27 cellular contexts compared by ENCODE assay signal in the genomic region with DNA sequence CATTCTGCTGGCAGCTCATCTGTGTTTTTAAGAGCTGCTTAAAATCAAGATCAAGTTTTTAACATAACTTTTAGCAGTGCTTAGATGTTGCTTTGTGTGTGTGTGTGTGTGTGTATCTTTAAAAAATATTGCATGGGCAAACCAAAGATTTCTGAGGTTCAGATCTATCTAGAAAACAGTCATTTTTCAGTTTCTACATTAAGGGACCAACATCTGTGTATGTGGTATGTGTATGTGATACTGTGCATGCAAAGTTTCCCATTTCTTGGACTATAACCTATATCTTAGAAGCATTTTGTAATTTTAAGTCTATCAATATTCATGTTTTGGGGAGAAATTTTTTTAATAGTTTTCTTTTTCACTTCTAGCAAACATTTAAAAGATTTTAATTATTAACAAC. TPM values are rescaled to one million over a fixed set of nuclear protein-coding genes. Genes with fewer than 3 reads are reported as not detected.
DNase-seq lines count a peak whose midpoint lies in the region; ATAC-seq and FAIRE-seq lines count a peak whose summit lies in the region.
"Had no signal": no experiment of that assay in that cellular context is flagged by ENCODE, and none has a peak within 500 bp of the region (broad histone marks: within the 10 kb centered on the region; RNA-seq: fewer than 3 reads in every experiment).

No MANE protein-coding gene starts in this region.

- H3K4me3 ChIP-seq in muscle layer of colon (ENCODE audit: low read depth in 1 of 2, low read length in 2 of 2), result no peak overlapping the region
- no peak overlapping the region for H3K4me3 ChIP-seq in SJCRH30
- H3K4me3 ChIP-seq: GM23338, K562, PC-9 had no signal

- CTCF ChIA-PET in activated CD4-positive, alpha-beta T cell treated with anti-CD3 and anti-CD28 coated beads, Interleukin-2, amount 10 ng/mL, durations not matched to agents 7 days and 5 days (lab: Charles Lee), result interaction anchor here (0.5 kb wide), 1 partner anchor 1678 kb away, joined by 3 read pairs; no protein-coding TSS in a partner anchor

- no peaks in the 10 kb centered on the region for H3K36me3 Mint-ChIP-seq in activated CD4-positive, alpha-beta T cell treated with anti-CD3 and anti-CD28 coated beads, Interleukin-2, amount 10 ng/mL, durations not matched to agents 7 days and 5 days (ENCODE audit: low read depth)
- H3K36me3 Mint-ChIP-seq: CD4-positive, CD25-positive, alpha-beta regulatory T cell; T-cell had no signal

- H3K9me3 ChIP-seq in muscle layer of colon (ENCODE audit: low read length) (no peaks in the 10 kb centered on the region), SJCRH30 (replicated peaks) (no peaks in the 10 kb centered on the region)

- no peak for DNase-seq in GM19239 (ENCODE audit: insufficient read length, low spot score)
- no peak for DNase-seq in COLO829 (ENCODE audit: low spot score)
- no peak for DNase-seq in activated CD4-positive, alpha-beta T cell treated with anti-CD3 and anti-CD28 coated beads, Interleukin-2, amount 10 ng/mL, durations not matched to agents 7 days and 5 days
- DNase-seq in SJCRH30, result no peak
- DNase-seq: CD4-positive, CD25-positive, alpha-beta regulatory T cell; H9; Kasumi-1; NCI-H1105; NCI-H1436 treated with DMSO at 0.1 percent for 48 hours; NCI-H187 treated with DMSO at 0.1 percent for 48 hours; NCI-H2171 treated with DMSO at 0.1 percent for 48 hours; NCI-H345; NCI-H524; NCI-H748 treated with DMSO at 0.1 percent for 48 hours; NK-92 treated with Interleukin-12 subunit alpha and Interleukin-12 subunit beta, amount 100 ng/mL, for 24 hours; PC-9; Right ventricle myocardium superior; T-cell had no signal

- H3K27me3 ChIP-seq in muscle layer of colon (ENCODE audit: control insufficient read depth in 1 of 2, insufficient read depth in 2 of 2, low read length in 2 of 2), result no peaks in the 10 kb centered on the region
- H3K27me3 ChIP-seq in SJCRH30, result no peaks in the 10 kb centered on the region

- no peak overlapping the region for H3K9ac ChIP-seq in muscle layer of colon (ENCODE audit: low read length)

- POLR2A ChIA-PET in activated CD4-positive, alpha-beta T cell treated with anti-CD3 and anti-CD28 coated beads, Interleukin-2, amount 10 ng/mL, durations not matched to agents 7 days and 5 days (lab: Charles Lee), result interaction anchor here (0.6 kb wide), 1 partner anchor 318 kb away, joined by 3 read pairs; no protein-coding TSS in a partner anchor

- no peaks in the 10 kb centered on the region for H3K9me3 Mint-ChIP-seq in activated CD4-positive, alpha-beta T cell treated with anti-CD3 and anti-CD28 coated beads, Interleukin-2, amount 10 ng/mL, durations not matched to agents 7 days and 5 days
- H3K9me3 Mint-ChIP-seq: CD4-positive, CD25-positive, alpha-beta regulatory T cell; GM23338; H9; T-cell had no signal

- H3K4me1 Mint-ChIP-seq in activated CD4-positive, alpha-beta T cell treated with anti-CD3 and anti-CD28 coated beads, Interleukin-2, amount 10 ng/mL, durations not matched to agents 7 days and 5 days, result no peaks in the 10 kb centered on the region
- H3K4me1 Mint-ChIP-seq: CD4-positive, CD25-positive, alpha-beta regulatory T cell; GM23338; H9; T-cell had no signal

- H3K36me3 ChIP-seq in muscle layer of colon (ENCODE audit: insufficient read depth, low read length) (no peaks in the 10 kb centered on the region), SJCRH30 (no peaks in the 10 kb centered on the region)

- no peak overlapping the region for H3K27ac Mint-ChIP-seq in activated CD4-positive, alpha-beta T cell treated with anti-CD3 and anti-CD28 coated beads, Interleukin-2, amount 10 ng/mL, durations not matched to agents 7 days and 5 days
- H3K27ac Mint-ChIP-seq: CD4-positive, CD25-positive, alpha-beta regulatory T cell; GM23338; H9; T-cell had no signal

- no peak overlapping the region for H3K4me3 Mint-ChIP-seq in activated CD4-positive, alpha-beta T cell treated with anti-CD3 and anti-CD28 coated beads, Interleukin-2, amount 10 ng/mL, durations not matched to agents 7 days and 5 days
- H3K4me3 Mint-ChIP-seq: CD4-positive, CD25-positive, alpha-beta regulatory T cell; GM23338; H9; T-cell had no signal

- ATAC-seq in HG02678 (IDR thresholded peaks at IDR 0.05; ENCODE audit: unreplicated experiment) (peak; percentile 77), HG03432 (IDR thresholded peaks at IDR 0.05; ENCODE audit: unreplicated experiment) (peak; percentile 54), GM19455 (IDR thresholded peaks at IDR 0.05; ENCODE audit: unreplicated experiment) (no peak)
- ATAC-seq: GM23338, HepG2, K562, T-cell had no signal

- H3K4me1 ChIP-seq in muscle layer of colon (ENCODE audit: insufficient read depth, low read length), result peaks cover 49% of the 10 kb centered on the region
- H3K4me1 ChIP-seq in SJCRH30, result no peaks in the 10 kb centered on the region

- peak; percentile 31 for FAIRE-seq in GM19239 (lab: Jason Lieb, UNC)
- FAIRE-seq: HepG2, K562 had no signal

- H3K27ac ChIP-seq in muscle layer of colon (ENCODE audit: low read depth, low read length) (peak overlapping the region; percentile 10), SJCRH30 (no peak overlapping the region)
- H3K27ac ChIP-seq: HL-60, PC-9 had no signal

- no peaks in the 10 kb centered on the region for H3K27me3 Mint-ChIP-seq in activated CD4-positive, alpha-beta T cell treated with anti-CD3 and anti-CD28 coated beads, Interleukin-2, amount 10 ng/mL, durations not matched to agents 7 days and 5 days
- H3K27me3 Mint-ChIP-seq: CD4-positive, CD25-positive, alpha-beta regulatory T cell; T-cell had no signal

RNA-seq across cellular contexts. Expression of a gene that starts 31.9 kb away (rescaled TPM):
- under 1 TPM; 0.05 to 0.27 TPM for total RNA-seq in activated CD4-positive, alpha-beta T cell treated with anti-CD3 and anti-CD28 coated beads, Interleukin-2, amount 10 ng/mL, durations not matched to agents 7 days and 5 days
- total RNA-seq in SJCRH30 (2014; rRNA removed; shearing (Covaris generic)), result 0.47 and 0.63 TPM in 2 replicates
- total RNA-seq: G401, HepG2 had no signal
